ENCODE assay signal across 8 cellular contexts in genomic region chr3:120450914-120451669, GRCh38. TPM values are rescaled to one million over a fixed set of nuclear protein-coding genes. Genes with fewer than 3 reads are reported as not detected.
DNase-seq lines count a peak whose midpoint lies in the region; ATAC-seq and TF ChIP-seq lines count a peak whose summit lies in the region.

Gene FSTL1 (minus strand): TSS chr3:120450992. CDS start chr3:120450746, 246 bp downstream.

- H3K27ac Mint-ChIP-seq in activated naive CD4-positive, alpha-beta T cell treated with anti-CD3 and anti-CD28 coated beads for 36 hours: no peak within 1 kb of the TSS
- no peak within 1 kb of the TSS for H3K27ac Mint-ChIP-seq in activated naive CD8-positive, alpha-beta T cell

- H3K36me3 Mint-ChIP-seq in activated naive CD4-positive, alpha-beta T cell treated with anti-CD3 and anti-CD28 coated beads for 36 hours (ENCODE audit: low read depth): peaks cover 2% of the 10 kb centered on the region
- H3K36me3 Mint-ChIP-seq in activated naive CD8-positive, alpha-beta T cell: no peaks in the 10 kb centered on the region

- H3K79me2 ChIP-seq in osteoblast (ENCODE audit: insufficient read depth, low read length): peaks cover 47% of the 10 kb centered on the region

- CTCF ChIA-PET in activated naive CD4-positive, alpha-beta T cell treated with anti-CD3 and anti-CD28 coated beads for 36 hours (lab: Charles Lee): no interaction called here

- ATAC-seq in Right ventricle myocardium superior (ENCODE audit: poor library complexity): peak; percentile 82
- no peak for ATAC-seq in GM21723 (IDR thresholded peaks at IDR 0.05; ENCODE audit: unreplicated experiment)

- H3K4me1 Mint-ChIP-seq in activated naive CD4-positive, alpha-beta T cell treated with anti-CD3 and anti-CD28 coated beads for 36 hours (ENCODE audit: low read depth): peaks cover 4% of the 10 kb centered on the region
- peaks cover 16% of the 10 kb centered on the region for H3K4me1 Mint-ChIP-seq in activated naive CD8-positive, alpha-beta T cell (ENCODE audit: low read depth)

- peaks cover 49% of the 10 kb centered on the region for H3K27me3 Mint-ChIP-seq in activated naive CD4-positive, alpha-beta T cell treated with anti-CD3 and anti-CD28 coated beads for 36 hours (ENCODE audit: low read depth)
- H3K27me3 Mint-ChIP-seq in activated naive CD8-positive, alpha-beta T cell: peaks cover 30% of the 10 kb centered on the region

- H3K9me3 ChIP-seq in osteoblast (ENCODE audit: low read depth, low read length): no peaks in the 10 kb centered on the region

- H3K4me3 ChIP-seq in osteoblast (ENCODE audit: insufficient read depth, low read length): peak within 1 kb of the TSS; percentile 92

- H3K27ac ChIP-seq in osteoblast (ENCODE audit: low read depth, low read length): peak within 1 kb of the TSS; percentile 90

- peak within 1 kb of the TSS; percentile 93 for H3K4me2 ChIP-seq in osteoblast (ENCODE audit: insufficient read depth, low read length)

- no peak for TF ChIP-seq CTCF in osteoblast (IDR thresholded peaks at IDR 0.05; ENCODE audit: extremely low read depth, low read depth, low read length)

- peaks cover 31% of the 10 kb centered on the region for H3K36me3 ChIP-seq in osteoblast (ENCODE audit: insufficient read depth, low read length)

- H3K27me3 ChIP-seq in osteoblast (ENCODE audit: insufficient read depth, low read length): no peaks in the 10 kb centered on the region

- H3K9me3 Mint-ChIP-seq in activated naive CD4-positive, alpha-beta T cell treated with anti-CD3 and anti-CD28 coated beads for 36 hours: peaks cover 3% of the 10 kb centered on the region
- H3K9me3 Mint-ChIP-seq in activated naive CD8-positive, alpha-beta T cell (ENCODE audit: low read depth): no peaks in the 10 kb centered on the region

- DNase-seq in activated naive CD4-positive, alpha-beta T cell treated with anti-CD3 and anti-CD28 coated beads for 36 hours: no peak
- no peak for DNase-seq in activated naive CD4-positive, alpha-beta T cell (lab: John Stamatoyannopoulos, UW)
- peak; percentile 81 for DNase-seq in Right ventricle myocardium superior
- DNase-seq in osteoblast (ENCODE audit: insufficient read length, low spot score, missing footprints): no peak
- DNase-seq in LoVo (ENCODE audit: low spot score): no peak
- no peak for DNase-seq in DMS53 (lab: John Stamatoyannopoulos, UW)

- peaks cover 30% of the 10 kb centered on the region for H4K20me1 ChIP-seq in osteoblast (ENCODE audit: insufficient read depth, low read length)

- intact Hi-C loops in activated naive CD4-positive, alpha-beta T cell treated with anti-CD3 and anti-CD28 coated beads for 36 hours (cut with micrococcal nuclease): no loop called here
- intact Hi-C loops in Right ventricle myocardium superior (cut with DNase I): loop anchor here (10.0 kb wide), 1 partner anchor 104 kb away; no protein-coding TSS in a partner anchor

- H2AFZ ChIP-seq in osteoblast (ENCODE audit: low read length): peak within 1 kb of the TSS; percentile 56

- H3K4me3 Mint-ChIP-seq in activated naive CD4-positive, alpha-beta T cell treated with anti-CD3 and anti-CD28 coated beads for 36 hours: peak within 1 kb of the TSS; percentile 75
- peak within 1 kb of the TSS; percentile 86 for H3K4me3 Mint-ChIP-seq in activated naive CD8-positive, alpha-beta T cell

- H3K4me1 ChIP-seq in osteoblast (ENCODE audit: insufficient read depth, low read length): peaks cover 40% of the 10 kb centered on the region

RNA-seq across cellular contexts. Expression of gene FSTL1, which starts in this region (rescaled TPM):
- under 1 TPM in 1 of 2 experiments, not detected in 1; 0.40 TPM for total RNA-seq in activated naive CD4-positive, alpha-beta T cell treated with anti-CD3 and anti-CD28 coated beads for 36 hours
- total RNA-seq in Right ventricle myocardium superior: 209 TPM
- total RNA-seq in osteoblast: 1,825 and 2,074 TPM in 2 replicates

Comparison
In these comparisons a context has a peak if more than half of its experiments do, and no peak if none do; other contexts are left out.
1. RNA of gene FSTL1 (total RNA-seq): 1,825 to 2,074 TPM in osteoblast and 209 TPM in Right ventricle myocardium superior (single experiment); 0.40 TPM in activated naive CD4-positive, alpha-beta T cell treated with anti-CD3 and anti-CD28 coated beads for 36 hours; every median in the first group is over 100 times any median in the second.